20 cellular contexts compared by ENCODE assay signal in the genomic region with DNA sequence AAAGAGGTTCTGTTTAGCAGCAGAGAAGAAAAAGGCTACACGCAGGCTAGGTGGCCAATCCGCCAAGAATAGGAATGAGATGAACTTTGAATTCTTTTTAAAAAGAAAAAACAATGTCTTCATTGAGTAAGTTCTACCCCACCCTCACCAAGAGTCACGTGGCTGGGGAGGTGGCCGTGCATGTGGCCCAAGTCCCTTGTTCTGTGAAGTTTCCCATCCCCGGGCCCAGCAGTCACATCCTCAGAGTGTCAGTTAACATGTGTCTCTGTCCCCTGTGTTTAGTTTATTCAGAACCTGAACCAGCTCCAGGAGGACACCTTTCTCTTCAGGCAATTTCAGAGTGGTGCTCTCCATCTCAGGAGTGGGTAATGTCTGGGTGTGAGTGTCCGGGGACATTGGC. TPM values are rescaled to one million over a fixed set of nuclear protein-coding genes. Genes with fewer than 3 reads are reported as not detected.
"Had no signal": no experiment of that assay in that cellular context is flagged by ENCODE, and none has a peak within 500 bp of the region (broad histone marks: within the 10 kb centered on the region; RNA-seq: fewer than 3 reads in every experiment).

No MANE protein-coding gene starts in this region.

- H3K9ac ChIP-seq: SK-N-SH had no signal

- DNase-seq: KBM-7, MV-4-11, NCI-H1048, NCI-H1105, NCI-H1417 treated with DMSO at 0.1 percent for 48 hours, NCI-H146, NCI-H1694 treated with DMSO at 0.1 percent for 48 hours, NCI-H1930, NCI-H2081, NCI-H2107, NCI-H2227 treated with DMSO at 0.1 percent for 48 hours, NCI-H446, NCI-H510A, NCI-H524 treated with DMSO at 0.1 percent for 48 hours, NCI-H69, NCI-H774, SHP77, SK-N-SH had no signal

- H3K27ac ChIP-seq: RWPE1 had no signal

- H3K4me2 ChIP-seq: SK-N-SH had no signal

- H3K9me3 ChIP-seq: SK-N-SH had no signal

RNA-seq across cellular contexts. Expression of a gene that starts 57.1 kb away (rescaled TPM):
- total RNA-seq: MCF 10A had no signal
